ENCODE assay signal across 7 cellular contexts in genomic region chr14:96131836-96132235, GRCh38.
"Had no signal": no experiment of that assay in that cellular context is flagged by ENCODE, and none has a peak within 500 bp of the region (broad histone marks: within the 10 kb centered on the region; RNA-seq: fewer than 3 reads in every experiment).

No MANE protein-coding gene starts in this region.

- H3K4me1 Mint-ChIP-seq: GM23338, H9, IgD-negative memory B cell had no signal

- DNase-seq: H9, HCEC 1CT had no signal

- H3K4me2 ChIP-seq: GM23338 had no signal

- H3K36me3 Mint-ChIP-seq: IgD-negative memory B cell had no signal

- H2AFZ ChIP-seq: GM23338 had no signal

- H3K4me3 ChIP-seq: GM23338 had no signal

- FAIRE-seq: H1, H54, HTR-8/SVneo had no signal

- H3K9me3 Mint-ChIP-seq: GM23338, H9 had no signal

- H3K27ac Mint-ChIP-seq: GM23338, H9, IgD-negative memory B cell had no signal

- H3K4me3 Mint-ChIP-seq: GM23338, H9, IgD-negative memory B cell had no signal
